ENCODE assay signal across 29 cellular contexts in the genomic region with DNA sequence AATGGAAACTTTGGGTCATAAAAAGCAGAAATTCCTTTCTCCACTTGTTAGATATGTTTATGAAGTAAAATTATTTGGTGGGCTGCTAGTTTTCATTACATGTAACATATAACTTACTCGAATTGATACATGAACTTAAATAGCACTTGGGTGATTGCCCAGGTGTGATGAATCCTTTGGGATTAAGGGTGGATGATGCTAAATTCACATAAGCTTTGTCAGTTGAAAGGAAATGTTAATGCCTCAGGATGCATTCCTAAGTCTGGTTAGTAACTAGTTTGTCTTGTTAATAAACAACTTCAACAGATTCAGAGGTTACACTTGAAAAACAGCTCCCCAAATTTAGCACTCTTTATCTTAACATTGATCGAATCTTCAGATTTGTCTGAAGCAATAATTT.
DNase-seq lines count a peak whose midpoint lies in the region; ATAC-seq and TF ChIP-seq lines count a peak whose summit lies in the region.
"Had no signal": no experiment of that assay in that cellular context is flagged by ENCODE, and none has a peak within 500 bp of the region (broad histone marks: within the 10 kb centered on the region; RNA-seq: fewer than 3 reads in every experiment).

No MANE protein-coding gene starts in this region.

- H3K27ac ChIP-seq in PC-3 (ENCODE audit: low read length): no peak overlapping the region
- H3K27ac ChIP-seq: heart left ventricle, HL-60, neutrophil, prostate gland, sigmoid colon, tibial nerve had no signal

- DNase-seq in GM04504 (ENCODE audit: low read depth): peak; percentile 7
- peak; percentile 10 for DNase-seq in PC-3
- DNase-seq in fibroblast of peridontal ligament (ENCODE audit: extremely low read depth): peak; percentile 35
- peak; percentile 13 for DNase-seq in retinal pigment epithelial cell (ENCODE audit: low read depth)
- DNase-seq in glomerular visceral epithelial cell (ENCODE audit: extremely low spot score): no peak
- DNase-seq in DMS153 (lab: John Stamatoyannopoulos, UW): no peak
- no peak for DNase-seq in DMS79 (lab: John Stamatoyannopoulos, UW)
- DNase-seq: activated CD4-positive, alpha-beta T cell treated with anti-CD3 and anti-CD28 coated beads for 4 hours; C1 segment of cervical spinal cord; GDM1; H9; heart left ventricle; Karpas-422; MV-4-11; naive B cell; NCI-H1436; NCI-H2081 treated with DMSO at 0.1 percent for 48 hours; NCI-H345; NCI-H69; SHP77 treated with DMSO at 0.1 percent for 48 hours; sigmoid colon; stimulated activated CD4-positive, alpha-beta T cell treated with anti-CD3 and anti-CD28 coated beads, Interleukin-15, amount 100 ng/mL, for 24 hours; stimulated activated CD4-positive, alpha-beta T cell treated with anti-CD3 and anti-CD28 coated beads, Interleukin-4, amount 100 ng/mL, for 4 hours had no signal

- H3K9me2 ChIP-seq in PC-3 (replicated peaks; ENCODE audit: low read length): no peaks in the 10 kb centered on the region

- POLR2A ChIA-PET in PC-3 (lab: Charles Lee; ENCODE audit: unreplicated experiment): no interaction called here

- no peak overlapping the region for H2AFZ ChIP-seq in PC-3 (ENCODE audit: low read length)

- H3K4me3 ChIP-seq in PC-3 (ENCODE audit: low read length) (no peak overlapping the region), retinal pigment epithelial cell (ENCODE audit: low read length) (no peak overlapping the region)
- H3K4me3 ChIP-seq: heart left ventricle, prostate gland, sigmoid colon, tibial nerve had no signal

- no peaks in the 10 kb centered on the region for H3K9me3 ChIP-seq in PC-3 (ENCODE audit: low read length)
- H3K9me3 ChIP-seq: neutrophil, prostate gland, sigmoid colon, tibial nerve had no signal

- intact Hi-C loops in PC-3 (cut with micrococcal nuclease): no loop called here

- no TSS peak for BruUV-seq in PC-3 (replicated peaks; lab: Mats Ljungman, UMichigan)

- ATAC-seq in PC-3 (no peak), GM21360 (IDR thresholded peaks at IDR 0.05; ENCODE audit: unreplicated experiment) (no peak)
- ATAC-seq: heart left ventricle, Panc1 had no signal

- no peak overlapping the region for H3K9ac ChIP-seq in PC-3 (ENCODE audit: low read length)

- no peaks in the 10 kb centered on the region for H3K4me1 ChIP-seq in PC-3 (ENCODE audit: insufficient read depth, low read length)
- H3K4me1 ChIP-seq: heart left ventricle, prostate gland, tibial nerve had no signal

- no peaks in the 10 kb centered on the region for H4K20me1 ChIP-seq in PC-3 (ENCODE audit: low read length)

- no peaks in the 10 kb centered on the region for H3K36me3 ChIP-seq in PC-3 (ENCODE audit: low read depth, low read length)
- H3K36me3 ChIP-seq: heart left ventricle, neutrophil, prostate gland, sigmoid colon, tibial nerve had no signal

- CTCF ChIA-PET in PC-3 (lab: Charles Lee): no interaction called here

- H3F3A ChIP-seq in PC-3 (ENCODE audit: low read length, unreplicated experiment): no peaks in the 10 kb centered on the region

- H3K4me2 ChIP-seq in PC-3 (ENCODE audit: low read length): no peak overlapping the region

- no peaks in the 10 kb centered on the region for H3K27me3 ChIP-seq in PC-3 (ENCODE audit: low read length)
- H3K27me3 ChIP-seq: heart left ventricle, neutrophil, sigmoid colon, tibial nerve had no signal

- TF ChIP-seq CTCF in PC-3 (conservative IDR thresholded peaks at IDR 0.05; ENCODE audit: low read depth, low read length): no peak
- TF ChIP-seq CTCF in retinal pigment epithelial cell (conservative IDR thresholded peaks at IDR 0.05; ENCODE audit: low read depth, low read length): no peak

- H3K79me2 ChIP-seq in PC-3 (ENCODE audit: low read length): no peaks in the 10 kb centered on the region

Comparison
In these comparisons a context has a peak if more than half of its experiments do, and no peak if none do; other contexts are left out.
1. DNase-seq: peak in GM04504 (single experiment), PC-3 (single experiment), fibroblast of peridontal ligament (single experiment) and retinal pigment epithelial cell (single experiment); none in glomerular visceral epithelial cell (single experiment), DMS153 (single experiment) and DMS79 (single experiment).